In the genomic region with DNA sequence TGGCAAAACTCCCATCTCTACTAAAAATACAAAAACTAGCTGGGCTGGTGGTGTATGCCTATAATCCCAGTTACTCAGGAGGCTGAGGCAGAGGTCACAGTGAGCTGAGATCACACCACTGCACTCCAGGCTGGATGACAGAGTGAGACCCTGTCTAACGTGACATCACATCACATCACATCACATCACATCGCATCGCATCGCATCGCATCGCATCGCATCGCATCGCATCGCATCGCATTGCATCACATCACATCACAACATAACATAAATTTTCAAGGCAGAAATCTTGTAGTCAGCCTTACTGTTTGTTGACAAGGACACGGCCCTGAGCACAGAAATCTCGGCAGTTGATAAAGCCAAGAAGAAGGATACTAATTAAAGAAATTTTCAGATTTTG, we compare ENCODE assay signal across 23 cellular contexts. TPM values are rescaled to one million over a fixed set of nuclear protein-coding genes. Genes with fewer than 3 reads are reported as not detected.
DNase-seq lines count a peak whose midpoint lies in the region; ATAC-seq and TF ChIP-seq lines count a peak whose summit lies in the region.
"Had no signal": no experiment of that assay in that cellular context is flagged by ENCODE, and none has a peak within 500 bp of the region (broad histone marks: within the 10 kb centered on the region; RNA-seq: fewer than 3 reads in every experiment).

No MANE protein-coding gene starts in this region.

- H3K9me3 Mint-ChIP-seq in MCF 10A (ENCODE audit: unreplicated experiment) (no peaks in the 10 kb centered on the region), endothelial cell (ENCODE audit: unreplicated experiment) (no peaks in the 10 kb centered on the region)
- no peaks in the 10 kb centered on the region for H3K9me3 Mint-ChIP-seq in stimulated activated effector memory CD8-positive, alpha-beta T cell treated with anti-CD3 and anti-CD28 coated beads, Interleukin-12 subunit alpha, Interleukin-12 subunit beta, amount 100 ng/mL, for 72 hours
- no peaks in the 10 kb centered on the region for H3K9me3 Mint-ChIP-seq in stimulated activated memory B cell treated with anti-CD40 and anti-IgM and Interleukin-4, amounts not matched to agents 10 μg/mL and 1 μg/mL and 100 μg/mL, for 72 hours
- H3K9me3 Mint-ChIP-seq: CD14-positive monocyte; CD4-positive, alpha-beta memory T cell had no signal

- H3K4me1 Mint-ChIP-seq in MCF 10A (ENCODE audit: insufficient read depth, unreplicated experiment) (no peaks in the 10 kb centered on the region), endothelial cell (ENCODE audit: unreplicated experiment) (no peaks in the 10 kb centered on the region)
- H3K4me1 Mint-ChIP-seq in stimulated activated effector memory CD8-positive, alpha-beta T cell treated with anti-CD3 and anti-CD28 coated beads, Interleukin-12 subunit alpha, Interleukin-12 subunit beta, amount 100 ng/mL, for 72 hours = no peaks in the 10 kb centered on the region
- H3K4me1 Mint-ChIP-seq in stimulated activated memory B cell treated with anti-CD40 and anti-IgM and Interleukin-4, amounts not matched to agents 10 μg/mL and 1 μg/mL and 100 μg/mL, for 72 hours = no peaks in the 10 kb centered on the region
- H3K4me1 Mint-ChIP-seq: CD14-positive monocyte had no signal

- TF ChIP-seq CTCF in MCF 10A (IDR thresholded peaks at IDR 0.05; ENCODE audit: unreplicated experiment) = no peak
- TF ChIP-seq CTCF in breast epithelium (IDR thresholded peaks at IDR 0.05) = no peak
- no peak for TF ChIP-seq CTCF in HEK293 (tag by site-specific recombination; IDR thresholded peaks at IDR 0.05)
- no peak for TF ChIP-seq CTCF in endothelial cell (IDR thresholded peaks at IDR 0.05; ENCODE audit: unreplicated experiment)

- H3K27ac Mint-ChIP-seq in MCF 10A (ENCODE audit: low read depth, unreplicated experiment) (peak overlapping the region; percentile 39), endothelial cell (ENCODE audit: unreplicated experiment) (no peak overlapping the region)
- peak overlapping the region; percentile 13 for H3K27ac Mint-ChIP-seq in stimulated activated effector memory CD8-positive, alpha-beta T cell treated with anti-CD3 and anti-CD28 coated beads, Interleukin-12 subunit alpha, Interleukin-12 subunit beta, amount 100 ng/mL, for 72 hours
- no peak overlapping the region for H3K27ac Mint-ChIP-seq in stimulated activated memory B cell treated with anti-CD40 and anti-IgM and Interleukin-4, amounts not matched to agents 10 μg/mL and 1 μg/mL and 100 μg/mL, for 72 hours

- no peak for DNase-seq in MCF 10A (ENCODE audit: unreplicated experiment)
- DNase-seq in breast epithelium (ENCODE audit: low spot score in 2 of 2) = no peak
- no peak for DNase-seq in endothelial cell (ENCODE audit: low spot score)
- no peak for DNase-seq in stimulated activated effector memory CD8-positive, alpha-beta T cell treated with anti-CD3 and anti-CD28 coated beads, Interleukin-12 subunit alpha, Interleukin-12 subunit beta, amount 100 ng/mL, for 72 hours (ENCODE audit: low spot score in 2 of 2)
- DNase-seq in HuH-7.5 (ENCODE audit: low spot score) = no peak
- DNase-seq in NCI-H510A treated with DMSO at 0.1 percent for 48 hours (lab: John Stamatoyannopoulos, UW) = no peak
- DNase-seq: 8988T; ACHN; AML-193; BE2C; Calu3; CD4-positive, alpha-beta memory T cell; COR-L47; DMS53; DMS79 treated with DMSO at 0.1 percent for 48 hours; GF-D8; GOT3; HCEC 1CT had no signal

- no TSS peak for BruUV-seq in MCF 10A (replicated peaks; lab: Mats Ljungman, UMichigan)

- POLR2A ChIA-PET in MCF 10A (lab: Yijun Ruan, JAX) = interaction anchor here (0.6 kb wide), 2 partner anchors 15 to 69 kb away, joined by 3 read pairs; no protein-coding TSS in a partner anchor
- POLR2A ChIA-PET in HEK293 (lab: Yijun Ruan, JAX) = no interaction called here

- intact Hi-C loops in MCF 10A (cut with micrococcal nuclease) = no loop called here
- intact Hi-C loops in breast epithelium (cut with DNase I; ENCODE audit: low total_unique reads) = no loop called here

- H3K27me3 ChIP-seq in breast epithelium = no peaks in the 10 kb centered on the region
- H3K27me3 ChIP-seq: BE2C; BLaER1 treated with 17β-estradiol and CSF1 and Interleukin-3, amounts not matched to agents 10 nM and 100 nM had no signal

- H3K4me1 ChIP-seq in breast epithelium (no peaks in the 10 kb centered on the region), HEK293 (ENCODE audit: control insufficient read depth, insufficient read depth, low read length) (no peaks in the 10 kb centered on the region)
- H3K4me1 ChIP-seq: A549; BE2C; BLaER1 treated with 17β-estradiol and CSF1 and Interleukin-3, amounts not matched to agents 10 nM and 100 nM had no signal

- no peak for TF ChIP-seq POLR2A in breast epithelium (IDR thresholded peaks at IDR 0.05)

- CTCF ChIA-PET in MCF 10A (lab: Yijun Ruan, JAX) = interaction anchor here (0.9 kb wide), 2 partner anchors 15 to 313 kb away, joined by 4 read pairs; no protein-coding TSS in a partner anchor
- CTCF ChIA-PET in HEK293 (lab: Yijun Ruan, JAX) = no interaction called here

- H3K4me3 ChIP-seq in breast epithelium = no peak overlapping the region
- no peak overlapping the region for H3K4me3 ChIP-seq in HEK293 (ENCODE audit: low read depth, low read length)
- H3K4me3 ChIP-seq: A549; BLaER1 treated with 17β-estradiol and CSF1 and Interleukin-3, amounts not matched to agents 10 nM and 100 nM had no signal

- no peak overlapping the region for H3K27ac ChIP-seq in breast epithelium
- H3K27ac ChIP-seq in HEK293 (ENCODE audit: extremely low read depth, low read depth, low read length) = no peak overlapping the region
- H3K27ac ChIP-seq: A549; BLaER1 treated with 17β-estradiol and CSF1 and Interleukin-3, amounts not matched to agents 10 nM and 100 nM had no signal

- H3K9me3 ChIP-seq in breast epithelium = no peaks in the 10 kb centered on the region
- H3K9me3 ChIP-seq in HEK293 (ENCODE audit: control insufficient read depth, insufficient read depth, low read depth, low read length) = no peaks in the 10 kb centered on the region
- H3K9me3 ChIP-seq: A549; BE2C; BLaER1 treated with 17β-estradiol and CSF1 and Interleukin-3, amounts not matched to agents 10 nM and 100 nM had no signal

- H3K4me3 Mint-ChIP-seq in MCF 10A (ENCODE audit: unreplicated experiment) (no peak overlapping the region), endothelial cell (ENCODE audit: unreplicated experiment) (peak overlapping the region; percentile 31)
- H3K4me3 Mint-ChIP-seq in stimulated activated effector memory CD8-positive, alpha-beta T cell treated with anti-CD3 and anti-CD28 coated beads, Interleukin-12 subunit alpha, Interleukin-12 subunit beta, amount 100 ng/mL, for 72 hours = no peak overlapping the region
- H3K4me3 Mint-ChIP-seq in stimulated activated memory B cell treated with anti-CD40 and anti-IgM and Interleukin-4, amounts not matched to agents 10 μg/mL and 1 μg/mL and 100 μg/mL, for 72 hours = no peak overlapping the region
- H3K4me3 Mint-ChIP-seq: CD14-positive monocyte; CD4-positive, alpha-beta memory T cell had no signal

- H3K27me3 Mint-ChIP-seq in MCF 10A (ENCODE audit: insufficient read depth, unreplicated experiment) (no peaks in the 10 kb centered on the region), endothelial cell (ENCODE audit: unreplicated experiment) (no peaks in the 10 kb centered on the region)
- no peaks in the 10 kb centered on the region for H3K27me3 Mint-ChIP-seq in stimulated activated memory B cell treated with anti-CD40 and anti-IgM and Interleukin-4, amounts not matched to agents 10 μg/mL and 1 μg/mL and 100 μg/mL, for 72 hours
- H3K27me3 Mint-ChIP-seq: CD4-positive, alpha-beta memory T cell had no signal

- H3K36me3 Mint-ChIP-seq in MCF 10A (ENCODE audit: insufficient read depth, unreplicated experiment) (peaks cover 32% of the 10 kb centered on the region), endothelial cell (ENCODE audit: low read depth, unreplicated experiment) (peaks cover 11% of the 10 kb centered on the region)
- H3K36me3 Mint-ChIP-seq in stimulated activated effector memory CD8-positive, alpha-beta T cell treated with anti-CD3 and anti-CD28 coated beads, Interleukin-12 subunit alpha, Interleukin-12 subunit beta, amount 100 ng/mL, for 72 hours = peaks cover 67% of the 10 kb centered on the region
- peaks cover 26% of the 10 kb centered on the region for H3K36me3 Mint-ChIP-seq in stimulated activated memory B cell treated with anti-CD40 and anti-IgM and Interleukin-4, amounts not matched to agents 10 μg/mL and 1 μg/mL and 100 μg/mL, for 72 hours

- no peak for ATAC-seq in stimulated activated effector memory CD8-positive, alpha-beta T cell treated with anti-CD3 and anti-CD28 coated beads, Interleukin-12 subunit alpha, Interleukin-12 subunit beta, amount 100 ng/mL, for 72 hours
- no peak for ATAC-seq in stimulated activated memory B cell treated with anti-CD40 and anti-IgM and Interleukin-4, amounts not matched to agents 10 μg/mL and 1 μg/mL and 100 μg/mL, for 72 hours
- ATAC-seq: A549 had no signal

- H3K36me3 ChIP-seq in breast epithelium (no peaks in the 10 kb centered on the region), HEK293 (ENCODE audit: control insufficient read depth in 2 of 2, insufficient read depth in 1 of 2, low read length in 2 of 2) (peaks cover 2 to 16% of the 10 kb centered on the region in 2 experiments; a peak in 2 of 3 replicates)
- H3K36me3 ChIP-seq: BE2C had no signal

TF ChIP-seq in HEK293, 187 proteins besides CTCF, POLR2A, EP300 and RAD21 (continues in another document):
- no peak for TF ChIP-seq SP3 (tag by site-specific recombination; IDR thresholded peaks at IDR 0.05)
- TF ChIP-seq HOXA7 (CRISPR knock-in tag; IDR thresholded peaks at IDR 0.05; ENCODE audit: borderline replicate concordance) = no peak
- TF ChIP-seq, protein P1, sequence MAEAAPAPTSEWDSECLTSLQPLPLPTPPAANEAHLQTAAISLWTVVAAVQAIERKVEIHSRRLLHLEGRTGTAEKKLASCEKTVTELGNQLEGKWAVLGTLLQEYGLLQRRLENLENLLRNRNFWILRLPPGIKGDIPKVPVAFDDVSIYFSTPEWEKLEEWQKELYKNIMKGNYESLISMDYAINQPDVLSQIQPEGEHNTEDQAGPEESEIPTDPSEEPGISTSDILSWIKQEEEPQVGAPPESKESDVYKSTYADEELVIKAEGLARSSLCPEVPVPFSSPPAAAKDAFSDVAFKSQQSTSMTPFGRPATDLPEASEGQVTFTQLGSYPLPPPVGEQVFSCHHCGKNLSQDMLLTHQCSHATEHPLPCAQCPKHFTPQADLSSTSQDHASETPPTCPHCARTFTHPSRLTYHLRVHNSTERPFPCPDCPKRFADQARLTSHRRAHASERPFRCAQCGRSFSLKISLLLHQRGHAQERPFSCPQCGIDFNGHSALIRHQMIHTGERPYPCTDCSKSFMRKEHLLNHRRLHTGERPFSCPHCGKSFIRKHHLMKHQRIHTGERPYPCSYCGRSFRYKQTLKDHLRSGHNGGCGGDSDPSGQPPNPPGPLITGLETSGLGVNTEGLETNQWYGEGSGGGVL (tag by site-specific recombination; IDR thresholded peaks at IDR 0.05) = no peak
- TF ChIP-seq YY1 (tag by site-specific recombination; IDR thresholded peaks at IDR 0.05) = no peak

RNA-seq across cellular contexts. Expression of a gene that starts 44.5 kb away (rescaled TPM):
- total RNA-seq in MCF 10A (2022) (58.0 and 65.8 TPM in 2 replicates), breast epithelium (100 to 1,000 TPM in 2 of 3 donors, 10 to 100 TPM in 1; 92.2 to 158 (median 154) TPM), endothelial cell (ENCODE audit: unreplicated experiment) (76.2 TPM)

RNA-seq across cellular contexts. Expression of a gene that starts 54.8 kb away (rescaled TPM):
- total RNA-seq in MCF 10A (2022) (9.6 and 18.6 TPM in 2 replicates), breast epithelium (10 to 100 TPM in 2 of 3 donors, 1 to 10 TPM in 1; 9.1 to 12.5 (median 11.3) TPM), endothelial cell (ENCODE audit: unreplicated experiment) (6.1 TPM)

Comparison
In these comparisons a context has a peak if more than half of its experiments do, and no peak if none do; other contexts are left out.
1. H3K27ac Mint-ChIP-seq: peak in MCF 10A (single experiment) and stimulated activated effector memory CD8-positive, alpha-beta T cell treated with anti-CD3 and anti-CD28 coated beads, Interleukin-12 subunit alpha, Interleukin-12 subunit beta, amount 100 ng/mL, for 72 hours (single experiment); none in endothelial cell (single experiment) and stimulated activated memory B cell treated with anti-CD40 and anti-IgM and Interleukin-4, amounts not matched to agents 10 μg/mL and 1 μg/mL and 100 μg/mL, for 72 hours (single experiment).